ENCODE assay signal across 1 cellular context in the genomic region with DNA sequence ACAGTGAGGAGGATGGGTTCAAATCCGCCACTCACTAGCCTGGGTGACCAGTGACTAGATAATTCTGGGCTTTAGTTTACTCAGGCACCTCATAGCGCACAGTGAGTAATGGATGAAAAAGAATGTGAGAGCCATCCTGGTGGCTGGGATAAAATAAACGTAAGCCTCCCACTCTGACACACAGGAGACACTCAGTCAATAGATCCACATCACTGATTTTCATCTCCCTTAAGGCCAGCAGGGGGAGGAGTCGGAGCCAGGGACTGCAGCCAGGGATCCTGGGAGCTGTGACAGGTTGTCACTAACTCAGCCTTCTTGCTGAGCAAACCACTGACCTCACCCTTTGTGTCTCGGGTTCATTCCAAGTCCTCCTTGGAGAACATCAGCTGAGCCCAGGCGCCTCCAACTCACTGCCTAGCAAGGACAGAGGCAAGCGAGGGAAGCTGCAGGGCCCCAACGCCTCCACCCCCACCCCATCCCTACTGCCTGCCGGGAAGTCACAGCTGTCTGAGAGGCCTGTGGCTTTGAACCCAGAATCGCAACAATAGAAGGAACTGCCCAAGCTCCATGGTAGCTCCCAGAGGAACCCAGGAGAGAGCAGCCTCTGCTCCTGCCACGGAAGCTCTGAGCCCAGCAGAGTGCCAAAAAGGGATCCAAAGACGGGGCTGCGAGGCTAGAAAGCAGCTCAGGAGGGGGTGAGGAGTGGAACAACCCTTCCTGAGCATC.
A peak's percentile ranks its signal among the peaks of the same experiment; 100 is the strongest.
TF ChIP-seq lines count a peak whose summit lies in the region.

No MANE protein-coding gene starts in this region.

TF ChIP-seq in K562, 482 proteins besides CTCF, POLR2A, EP300 and RAD21 (continues in another document):
- TF ChIP-seq POLR2G (IDR thresholded peaks at IDR 0.05; ENCODE audit: low read depth, low read length) (no peak), GABPB2 (CRISPR knock-in tag; conservative IDR thresholded peaks at IDR 0.05) (no peak), ZNF408 (CRISPR knock-in tag; IDR thresholded peaks at IDR 0.05; ENCODE audit: low read depth) (no peak), CHD1 (IDR thresholded peaks at IDR 0.05; ENCODE audit: low read length) (no peak), SP2 (IDR thresholded peaks at IDR 0.05; ENCODE audit: extremely low read depth, low read depth, low read length, poor library complexity, severe bottlenecking) (no peak), MBD2 (IDR thresholded peaks at IDR 0.05; ENCODE audit: borderline replicate concordance, low read depth) (no peak), RBM14 (IDR thresholded peaks at IDR 0.05; ENCODE audit: borderline replicate concordance, insufficient read depth, low read depth, low read length) (no peak), TBP (optimal IDR thresholded peaks at IDR 0.05; ENCODE audit: low read depth, low read length) (no peak), ZNF316 (IDR thresholded peaks at IDR 0.05) (no peak), ZSCAN29 (IDR thresholded peaks at IDR 0.05) (no peak), NR1H2 (CRISPR knock-in tag; IDR thresholded peaks at IDR 0.05) (no peak), NR2F6 (CRISPR knock-in tag; IDR thresholded peaks at IDR 0.05) (no peak), ZNF184 (CRISPR knock-in tag; IDR thresholded peaks at IDR 0.05) (no peak), ZNF75A (CRISPR knock-in tag; IDR thresholded peaks at IDR 0.05) (no peak), MAFG (tag; conservative IDR thresholded peaks at IDR 0.05) (no peak), ZNF347 (CRISPR knock-in tag; IDR thresholded peaks at IDR 0.05; ENCODE audit: low read depth) (no peak), PML (IDR thresholded peaks at IDR 0.05; ENCODE audit: low read length) (no peak), ZNF23 (CRISPR knock-in tag; IDR thresholded peaks at IDR 0.05) (no peak), TSC22D4 (tag; IDR thresholded peaks at IDR 0.05) (no peak), NFXL1 (CRISPR knock-in tag; IDR thresholded peaks at IDR 0.05) (no peak), TEAD4 (IDR thresholded peaks at IDR 0.05; ENCODE audit: low read length) (peak; percentile 33; the same call in 1 of the 2 replicates), TEAD4 (CRISPR knock-in tag; IDR thresholded peaks at IDR 0.05; ENCODE audit: borderline replicate concordance) (no peak), SRSF9 (IDR thresholded peaks at IDR 0.05; ENCODE audit: borderline replicate concordance, low read depth, low read length) (no peak), FUS (optimal IDR thresholded peaks at IDR 0.05; ENCODE audit: low read depth, low read length) (no peak), HDAC6 (IDR thresholded peaks at IDR 0.05; ENCODE audit: low read depth, low read length) (no peak), RFX1 (IDR thresholded peaks at IDR 0.05) (no peak), CAMTA2 (CRISPR knock-in tag; conservative IDR thresholded peaks at IDR 0.05) (no peak), NRF1 (conservative IDR thresholded peaks at IDR 0.05 in 1 of 2, IDR thresholded peaks at IDR 0.05 in 1 of 2) (peak; percentile 41 to 56), CC2D1A (IDR thresholded peaks at IDR 0.05) (no peak), NFE2 (IDR thresholded peaks at IDR 0.05; ENCODE audit: low read depth) (peak; percentile 8; the same call in 1 of the 2 replicates), ZNF584 (CRISPR knock-in tag; IDR thresholded peaks at IDR 0.05; ENCODE audit: low read depth) (no peak), ZNF766 (CRISPR knock-in tag; conservative IDR thresholded peaks at IDR 0.05) (no peak), PURB (CRISPR knock-in tag; IDR thresholded peaks at IDR 0.05; ENCODE audit: low read depth) (no peak), PHB (CRISPR knock-in tag; IDR thresholded peaks at IDR 0.05) (no peak)
- TF ChIP-seq, protein P1, sequence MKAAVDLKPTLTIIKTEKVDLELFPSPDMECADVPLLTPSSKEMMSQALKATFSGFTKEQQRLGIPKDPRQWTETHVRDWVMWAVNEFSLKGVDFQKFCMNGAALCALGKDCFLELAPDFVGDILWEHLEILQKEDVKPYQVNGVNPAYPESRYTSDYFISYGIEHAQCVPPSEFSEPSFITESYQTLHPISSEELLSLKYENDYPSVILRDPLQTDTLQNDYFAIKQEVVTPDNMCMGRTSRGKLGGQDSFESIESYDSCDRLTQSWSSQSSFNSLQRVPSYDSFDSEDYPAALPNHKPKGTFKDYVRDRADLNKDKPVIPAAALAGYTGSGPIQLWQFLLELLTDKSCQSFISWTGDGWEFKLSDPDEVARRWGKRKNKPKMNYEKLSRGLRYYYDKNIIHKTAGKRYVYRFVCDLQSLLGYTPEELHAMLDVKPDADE (conservative IDR thresholded peaks at IDR 0.05; ENCODE audit: control insufficient read depth, low read depth, low read length): no peak
- TF ChIP-seq, protein P2, sequence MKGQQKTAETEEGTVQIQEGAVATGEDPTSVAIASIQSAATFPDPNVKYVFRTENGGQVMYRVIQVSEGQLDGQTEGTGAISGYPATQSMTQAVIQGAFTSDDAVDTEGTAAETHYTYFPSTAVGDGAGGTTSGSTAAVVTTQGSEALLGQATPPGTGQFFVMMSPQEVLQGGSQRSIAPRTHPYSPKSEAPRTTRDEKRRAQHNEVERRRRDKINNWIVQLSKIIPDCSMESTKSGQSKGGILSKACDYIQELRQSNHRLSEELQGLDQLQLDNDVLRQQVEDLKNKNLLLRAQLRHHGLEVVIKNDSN (CRISPR knock-in tag; IDR thresholded peaks at IDR 0.05): no peak
- TF ChIP-seq, protein P3, sequence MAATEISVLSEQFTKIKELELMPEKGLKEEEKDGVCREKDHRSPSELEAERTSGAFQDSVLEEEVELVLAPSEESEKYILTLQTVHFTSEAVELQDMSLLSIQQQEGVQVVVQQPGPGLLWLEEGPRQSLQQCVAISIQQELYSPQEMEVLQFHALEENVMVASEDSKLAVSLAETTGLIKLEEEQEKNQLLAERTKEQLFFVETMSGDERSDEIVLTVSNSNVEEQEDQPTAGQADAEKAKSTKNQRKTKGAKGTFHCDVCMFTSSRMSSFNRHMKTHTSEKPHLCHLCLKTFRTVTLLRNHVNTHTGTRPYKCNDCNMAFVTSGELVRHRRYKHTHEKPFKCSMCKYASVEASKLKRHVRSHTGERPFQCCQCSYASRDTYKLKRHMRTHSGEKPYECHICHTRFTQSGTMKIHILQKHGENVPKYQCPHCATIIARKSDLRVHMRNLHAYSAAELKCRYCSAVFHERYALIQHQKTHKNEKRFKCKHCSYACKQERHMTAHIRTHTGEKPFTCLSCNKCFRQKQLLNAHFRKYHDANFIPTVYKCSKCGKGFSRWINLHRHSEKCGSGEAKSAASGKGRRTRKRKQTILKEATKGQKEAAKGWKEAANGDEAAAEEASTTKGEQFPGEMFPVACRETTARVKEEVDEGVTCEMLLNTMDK (IDR thresholded peaks at IDR 0.05; ENCODE audit: borderline replicate concordance, insufficient read depth, low read depth, low read length, poor library complexity, severe bottlenecking): no peak
- TF ChIP-seq, protein P4, sequence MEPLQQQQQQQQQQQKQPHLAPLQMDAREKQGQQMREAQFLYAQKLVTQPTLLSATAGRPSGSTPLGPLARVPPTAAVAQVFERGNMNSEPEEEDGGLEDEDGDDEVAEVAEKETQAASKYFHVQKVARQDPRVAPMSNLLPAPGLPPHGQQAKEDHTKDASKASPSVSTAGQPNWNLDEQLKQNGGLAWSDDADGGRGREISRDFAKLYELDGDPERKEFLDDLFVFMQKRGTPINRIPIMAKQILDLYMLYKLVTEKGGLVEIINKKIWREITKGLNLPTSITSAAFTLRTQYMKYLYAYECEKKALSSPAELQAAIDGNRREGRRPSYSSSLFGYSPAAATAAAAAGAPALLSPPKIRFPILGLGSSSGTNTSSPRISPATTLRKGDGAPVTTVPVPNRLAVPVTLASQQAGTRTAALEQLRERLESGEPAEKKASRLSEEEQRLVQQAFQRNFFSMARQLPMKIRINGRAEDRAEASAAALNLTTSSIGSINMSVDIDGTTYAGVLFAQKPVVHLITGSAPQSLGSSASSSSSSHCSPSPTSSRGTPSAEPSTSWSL (CRISPR knock-in tag; IDR thresholded peaks at IDR 0.05; ENCODE audit: borderline replicate concordance): no peak
- TF ChIP-seq, protein P5, sequence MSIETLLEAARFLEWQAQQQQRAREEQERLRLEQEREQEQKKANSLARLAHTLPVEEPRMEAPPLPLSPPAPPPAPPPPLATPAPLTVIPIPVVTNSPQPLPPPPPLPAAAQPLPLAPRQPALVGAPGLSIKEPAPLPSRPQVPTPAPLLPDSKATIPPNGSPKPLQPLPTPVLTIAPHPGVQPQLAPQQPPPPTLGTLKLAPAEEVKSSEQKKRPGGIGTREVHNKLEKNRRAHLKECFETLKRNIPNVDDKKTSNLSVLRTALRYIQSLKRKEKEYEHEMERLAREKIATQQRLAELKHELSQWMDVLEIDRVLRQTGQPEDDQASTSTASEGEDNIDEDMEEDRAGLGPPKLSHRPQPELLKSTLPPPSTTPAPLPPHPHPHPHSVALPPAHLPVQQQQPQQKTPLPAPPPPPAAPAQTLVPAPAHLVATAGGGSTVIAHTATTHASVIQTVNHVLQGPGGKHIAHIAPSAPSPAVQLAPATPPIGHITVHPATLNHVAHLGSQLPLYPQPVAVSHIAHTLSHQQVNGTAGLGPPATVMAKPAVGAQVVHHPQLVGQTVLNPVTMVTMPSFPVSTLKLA (conservative IDR thresholded peaks at IDR 0.05): peak in 1 of 2 experiments; percentile 50; a peak in 1 of 4 replicates
- TF ChIP-seq, protein P6, sequence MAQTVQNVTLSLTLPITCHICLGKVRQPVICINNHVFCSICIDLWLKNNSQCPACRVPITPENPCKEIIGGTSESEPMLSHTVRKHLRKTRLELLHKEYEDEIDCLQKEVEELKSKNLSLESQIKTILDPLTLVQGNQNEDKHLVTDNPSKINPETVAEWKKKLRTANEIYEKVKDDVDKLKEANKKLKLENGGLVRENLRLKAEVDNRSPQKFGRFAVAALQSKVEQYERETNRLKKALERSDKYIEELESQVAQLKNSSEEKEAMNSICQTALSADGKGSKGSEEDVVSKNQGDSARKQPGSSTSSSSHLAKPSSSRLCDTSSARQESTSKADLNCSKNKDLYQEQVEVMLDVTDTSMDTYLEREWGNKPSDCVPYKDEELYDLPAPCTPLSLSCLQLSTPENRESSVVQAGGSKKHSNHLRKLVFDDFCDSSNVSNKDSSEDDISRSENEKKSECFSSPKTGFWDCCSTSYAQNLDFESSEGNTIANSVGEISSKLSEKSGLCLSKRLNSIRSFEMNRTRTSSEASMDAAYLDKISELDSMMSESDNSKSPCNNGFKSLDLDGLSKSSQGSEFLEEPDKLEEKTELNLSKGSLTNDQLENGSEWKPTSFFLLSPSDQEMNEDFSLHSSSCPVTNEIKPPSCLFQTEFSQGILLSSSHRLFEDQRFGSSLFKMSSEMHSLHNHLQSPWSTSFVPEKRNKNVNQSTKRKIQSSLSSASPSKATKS (CRISPR knock-in tag; IDR thresholded peaks at IDR 0.05): no peak
- TF ChIP-seq, protein P7, sequence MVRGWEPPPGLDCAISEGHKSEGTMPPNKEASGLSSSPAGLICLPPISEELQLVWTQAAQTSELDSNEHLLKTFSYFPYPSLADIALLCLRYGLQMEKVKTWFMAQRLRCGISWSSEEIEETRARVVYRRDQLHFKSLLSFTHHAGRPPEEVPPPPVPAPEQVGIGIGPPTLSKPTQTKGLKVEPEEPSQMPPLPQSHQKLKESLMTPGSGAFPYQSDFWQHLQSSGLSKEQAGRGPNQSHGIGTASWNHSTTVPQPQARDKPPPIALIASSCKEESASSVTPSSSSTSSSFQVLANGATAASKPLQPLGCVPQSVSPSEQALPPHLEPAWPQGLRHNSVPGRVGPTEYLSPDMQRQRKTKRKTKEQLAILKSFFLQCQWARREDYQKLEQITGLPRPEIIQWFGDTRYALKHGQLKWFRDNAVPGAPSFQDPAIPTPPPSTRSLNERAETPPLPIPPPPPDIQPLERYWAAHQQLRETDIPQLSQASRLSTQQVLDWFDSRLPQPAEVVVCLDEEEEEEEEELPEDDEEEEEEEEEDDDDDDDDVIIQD (CRISPR knock-in tag; IDR thresholded peaks at IDR 0.05): no peak
- TF ChIP-seq, protein P8, sequence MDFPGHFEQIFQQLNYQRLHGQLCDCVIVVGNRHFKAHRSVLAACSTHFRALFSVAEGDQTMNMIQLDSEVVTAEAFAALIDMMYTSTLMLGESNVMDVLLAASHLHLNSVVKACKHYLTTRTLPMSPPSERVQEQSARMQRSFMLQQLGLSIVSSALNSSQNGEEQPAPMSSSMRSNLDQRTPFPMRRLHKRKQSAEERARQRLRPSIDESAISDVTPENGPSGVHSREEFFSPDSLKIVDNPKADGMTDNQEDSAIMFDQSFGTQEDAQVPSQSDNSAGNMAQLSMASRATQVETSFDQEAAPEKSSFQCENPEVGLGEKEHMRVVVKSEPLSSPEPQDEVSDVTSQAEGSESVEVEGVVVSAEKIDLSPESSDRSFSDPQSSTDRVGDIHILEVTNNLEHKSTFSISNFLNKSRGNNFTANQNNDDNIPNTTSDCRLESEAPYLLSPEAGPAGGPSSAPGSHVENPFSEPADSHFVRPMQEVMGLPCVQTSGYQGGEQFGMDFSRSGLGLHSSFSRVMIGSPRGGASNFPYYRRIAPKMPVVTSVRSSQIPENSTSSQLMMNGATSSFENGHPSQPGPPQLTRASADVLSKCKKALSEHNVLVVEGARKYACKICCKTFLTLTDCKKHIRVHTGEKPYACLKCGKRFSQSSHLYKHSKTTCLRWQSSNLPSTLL (IDR thresholded peaks at IDR 0.05): no peak
- TF ChIP-seq, protein P9, sequence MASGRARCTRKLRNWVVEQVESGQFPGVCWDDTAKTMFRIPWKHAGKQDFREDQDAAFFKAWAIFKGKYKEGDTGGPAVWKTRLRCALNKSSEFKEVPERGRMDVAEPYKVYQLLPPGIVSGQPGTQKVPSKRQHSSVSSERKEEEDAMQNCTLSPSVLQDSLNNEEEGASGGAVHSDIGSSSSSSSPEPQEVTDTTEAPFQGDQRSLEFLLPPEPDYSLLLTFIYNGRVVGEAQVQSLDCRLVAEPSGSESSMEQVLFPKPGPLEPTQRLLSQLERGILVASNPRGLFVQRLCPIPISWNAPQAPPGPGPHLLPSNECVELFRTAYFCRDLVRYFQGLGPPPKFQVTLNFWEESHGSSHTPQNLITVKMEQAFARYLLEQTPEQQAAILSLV (tag; IDR thresholded peaks at IDR 0.05): no peak
- TF ChIP-seq, protein P10, sequence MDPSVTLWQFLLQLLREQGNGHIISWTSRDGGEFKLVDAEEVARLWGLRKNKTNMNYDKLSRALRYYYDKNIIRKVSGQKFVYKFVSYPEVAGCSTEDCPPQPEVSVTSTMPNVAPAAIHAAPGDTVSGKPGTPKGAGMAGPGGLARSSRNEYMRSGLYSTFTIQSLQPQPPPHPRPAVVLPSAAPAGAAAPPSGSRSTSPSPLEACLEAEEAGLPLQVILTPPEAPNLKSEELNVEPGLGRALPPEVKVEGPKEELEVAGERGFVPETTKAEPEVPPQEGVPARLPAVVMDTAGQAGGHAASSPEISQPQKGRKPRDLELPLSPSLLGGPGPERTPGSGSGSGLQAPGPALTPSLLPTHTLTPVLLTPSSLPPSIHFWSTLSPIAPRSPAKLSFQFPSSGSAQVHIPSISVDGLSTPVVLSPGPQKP (CRISPR knock-in tag; IDR thresholded peaks at IDR 0.05): no peak
- TF ChIP-seq, protein P11, sequence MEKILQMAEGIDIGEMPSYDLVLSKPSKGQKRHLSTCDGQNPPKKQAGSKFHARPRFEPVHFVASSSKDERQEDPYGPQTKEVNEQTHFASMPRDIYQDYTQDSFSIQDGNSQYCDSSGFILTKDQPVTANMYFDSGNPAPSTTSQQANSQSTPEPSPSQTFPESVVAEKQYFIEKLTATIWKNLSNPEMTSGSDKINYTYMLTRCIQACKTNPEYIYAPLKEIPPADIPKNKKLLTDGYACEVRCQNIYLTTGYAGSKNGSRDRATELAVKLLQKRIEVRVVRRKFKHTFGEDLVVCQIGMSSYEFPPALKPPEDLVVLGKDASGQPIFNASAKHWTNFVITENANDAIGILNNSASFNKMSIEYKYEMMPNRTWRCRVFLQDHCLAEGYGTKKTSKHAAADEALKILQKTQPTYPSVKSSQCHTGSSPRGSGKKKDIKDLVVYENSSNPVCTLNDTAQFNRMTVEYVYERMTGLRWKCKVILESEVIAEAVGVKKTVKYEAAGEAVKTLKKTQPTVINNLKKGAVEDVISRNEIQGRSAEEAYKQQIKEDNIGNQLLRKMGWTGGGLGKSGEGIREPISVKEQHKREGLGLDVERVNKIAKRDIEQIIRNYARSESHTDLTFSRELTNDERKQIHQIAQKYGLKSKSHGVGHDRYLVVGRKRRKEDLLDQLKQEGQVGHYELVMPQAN (IDR thresholded peaks at IDR 0.05; ENCODE audit: borderline replicate concordance): no peak
